ENCODE assay signal across 3 cellular contexts in genomic region chr2:219544567-219544966, GRCh38.
TF ChIP-seq lines count a peak whose summit lies in the region.

No MANE protein-coding gene starts in this region.

TF ChIP-seq in HCT116, 20 proteins besides CTCF, POLR2A, EP300 and RAD21:
- TF ChIP-seq EGR1 (IDR thresholded peaks at IDR 0.05; ENCODE audit: low read depth) = no peak

TF ChIP-seq in K562, 482 proteins besides CTCF, POLR2A, EP300 and RAD21:
- TF ChIP-seq KLF6 (CRISPR knock-in tag; IDR thresholded peaks at IDR 0.05; ENCODE audit: borderline replicate concordance) (no peak), ZNF3 (CRISPR knock-in tag; IDR thresholded peaks at IDR 0.05) (no peak), MECOM (CRISPR knock-in tag; IDR thresholded peaks at IDR 0.05) (no peak), NCOA2 (IDR thresholded peaks at IDR 0.05; ENCODE audit: partially characterized antibody in 2 of 2) (no peak), ZNF830 (CRISPR knock-in tag; IDR thresholded peaks at IDR 0.05) (no peak), TEAD2 (tag; IDR thresholded peaks at IDR 0.05) (no peak), BACH1 (tag; IDR thresholded peaks at IDR 0.05) (no peak), NR4A1 (CRISPR knock-in tag; IDR thresholded peaks at IDR 0.05) (no peak), NR4A1 (tag; IDR thresholded peaks at IDR 0.05) (no peak), HMG20A (CRISPR knock-in tag; conservative IDR thresholded peaks at IDR 0.05) (no peak), ERF (CRISPR knock-in tag; IDR thresholded peaks at IDR 0.05) (no peak), SMARCC2 (IDR thresholded peaks at IDR 0.05; ENCODE audit: low read depth) (no peak)
TF ChIP-seq in K562: peak in this region for 0.

TF ChIP-seq in GM12891, 5 proteins besides CTCF, POLR2A, EP300 and RAD21:
- TF ChIP-seq POLR2AphosphoS5 (IDR thresholded peaks at IDR 0.05; ENCODE audit: low read depth, low read length) (no peak), SPI1 (IDR thresholded peaks at IDR 0.05; ENCODE audit: low read depth, low read length) (no peak), POU2F2 (IDR thresholded peaks at IDR 0.05; ENCODE audit: low read depth, low read length) (no peak), PAX5 (IDR thresholded peaks at IDR 0.05; ENCODE audit: insufficient read depth, low read length, severe bottlenecking) (no peak), TAF1 (IDR thresholded peaks at IDR 0.05; ENCODE audit: low read depth, low read length) (no peak)
